In the genomic region with DNA sequence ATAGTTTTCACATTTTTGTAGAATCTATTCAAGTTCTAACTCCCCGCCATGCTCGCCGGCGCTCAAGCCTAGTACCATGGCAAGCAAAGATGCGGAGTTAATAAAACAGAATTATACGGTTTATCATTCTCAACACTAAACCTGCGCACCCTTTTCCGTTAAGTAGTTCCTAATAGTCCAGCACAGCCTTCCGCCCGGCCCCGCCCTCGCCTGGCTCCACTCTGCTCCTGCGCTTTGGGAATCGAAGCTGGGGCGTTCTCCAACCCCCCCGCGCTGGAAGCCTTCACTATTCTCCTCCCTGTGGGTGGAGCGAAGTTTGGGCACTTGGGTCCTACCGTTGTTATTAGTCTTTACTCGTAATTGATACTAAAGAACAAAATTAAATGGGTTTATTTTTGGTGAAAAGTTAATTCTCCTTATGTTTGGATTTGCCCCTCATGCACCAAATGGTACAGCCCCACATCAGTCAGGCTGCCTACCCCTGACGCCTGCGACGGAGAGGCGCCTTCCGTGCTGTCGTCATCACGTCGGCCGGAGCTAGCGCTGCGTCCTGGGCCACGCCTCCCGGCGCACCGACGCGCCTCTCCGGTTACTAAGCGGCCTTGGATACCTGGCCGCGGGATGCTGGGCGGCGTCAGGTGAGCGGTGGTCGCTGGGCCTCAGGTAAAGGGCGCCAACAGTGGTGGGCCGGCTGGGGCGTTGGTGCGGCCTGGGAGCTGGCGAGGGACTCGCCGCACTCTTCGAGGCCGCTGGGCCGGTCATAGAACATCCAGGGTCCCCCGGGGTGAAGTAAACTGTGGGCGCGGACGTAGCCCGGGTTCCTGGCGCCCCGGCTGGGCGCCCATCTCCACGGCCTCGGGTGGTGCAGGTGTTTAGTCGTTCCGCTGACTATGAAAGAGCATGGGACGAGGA, we compare ENCODE assay signal across 8 cellular contexts. TPM values are rescaled to one million over a fixed set of nuclear protein-coding genes. Genes with fewer than 3 reads are reported as not detected.
DNase-seq lines count a peak whose midpoint lies in the region; ATAC-seq and TF ChIP-seq lines count a peak whose summit lies in the region.

A gene with protein sequence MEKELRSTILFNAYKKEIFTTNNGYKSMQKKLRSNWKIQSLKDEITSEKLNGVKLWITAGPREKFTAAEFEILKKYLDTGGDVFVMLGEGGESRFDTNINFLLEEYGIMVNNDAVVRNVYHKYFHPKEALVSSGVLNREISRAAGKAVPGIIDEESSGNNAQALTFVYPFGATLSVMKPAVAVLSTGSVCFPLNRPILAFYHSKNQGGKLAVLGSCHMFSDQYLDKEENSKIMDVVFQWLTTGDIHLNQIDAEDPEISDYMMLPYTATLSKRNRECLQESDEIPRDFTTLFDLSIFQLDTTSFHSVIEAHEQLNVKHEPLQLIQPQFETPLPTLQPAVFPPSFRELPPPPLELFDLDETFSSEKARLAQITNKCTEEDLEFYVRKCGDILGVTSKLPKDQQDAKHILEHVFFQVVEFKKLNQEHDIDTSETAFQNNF (plus strand): TSS at position 546 of the 912 bp plus-strand sequence. CDS start 3,762 bp downstream, outside the sequence.

- H3K79me2 ChIP-seq in trophoblast cell (ENCODE audit: control insufficient read depth, insufficient read depth, low read length, poor library complexity), result no peaks in the 10 kb centered on the region

- H4K12ac ChIP-seq in trophoblast cell (ENCODE audit: low read depth, low read length), result peak within 1 kb of the TSS; percentile 95

- H3K27me3 ChIP-seq in adipocyte (replicated peaks; ENCODE audit: control insufficient read depth, insufficient read depth, low read length), result no peaks in the 10 kb centered on the region
- H3K27me3 ChIP-seq in cardiac muscle cell, result no peaks in the 10 kb centered on the region
- H3K27me3 ChIP-seq in trophoblast cell (ENCODE audit: insufficient read depth, low read length), result no peaks in the 10 kb centered on the region
- H3K27me3 ChIP-seq in transverse colon, result no peaks in the 10 kb centered on the region

- H3K27ac ChIP-seq in cardiac muscle cell, result peak within 1 kb of the TSS; percentile 93
- peak within 1 kb of the TSS; percentile 70 for H3K27ac ChIP-seq in trophoblast cell (ENCODE audit: low read depth, low read length)
- peak within 1 kb of the TSS; percentile 75 to 86 (median 82) for H3K27ac ChIP-seq in transverse colon

- H3K4me3 ChIP-seq in GM12864 (ENCODE audit: low read depth, low read length) (peak within 1 kb of the TSS; percentile 81), adipocyte (ENCODE audit: low read length) (peak within 1 kb of the TSS; percentile 94), cardiac muscle cell (peak within 1 kb of the TSS; percentile 63), trophoblast cell (ENCODE audit: low read depth, low read length) (peak within 1 kb of the TSS; percentile 92), transverse colon (peak within 1 kb of the TSS; percentile 37 to 92 (median 80))

- DNase-seq in GM12864 (ENCODE audit: low read depth) (peak; percentile 74), NCI-H1417 treated with DMSO at 0.1 percent for 48 hours (lab: John Stamatoyannopoulos, UW) (peak; percentile 83), SW480 (ENCODE audit: low spot score) (peak; percentile 97), adipocyte (ENCODE audit: low read depth) (peak; percentile 96), cardiac muscle cell (ENCODE audit: low read depth in 1 of 2, low spot score in 1 of 2) (peak; percentile 95 to 96), trophoblast cell (peak; percentile 93 to 96), transverse colon (peak; percentile 96)

- H2AK5ac ChIP-seq in trophoblast cell (ENCODE audit: low read length), result peak within 1 kb of the TSS; percentile 67

- H2BK5ac ChIP-seq in trophoblast cell (ENCODE audit: low read depth, low read length, poor library complexity), result peak within 1 kb of the TSS; percentile 68

- peak; percentile 98 for ATAC-seq in HG02759 (IDR thresholded peaks at IDR 0.05; ENCODE audit: unreplicated experiment)

- H3K23ac ChIP-seq in trophoblast cell (ENCODE audit: low read length), result no peak within 1 kb of the TSS

- peak within 1 kb of the TSS; percentile 97 for H4K8ac ChIP-seq in trophoblast cell (ENCODE audit: low read depth, low read length)

- H3K36me3 ChIP-seq in adipocyte (ENCODE audit: control insufficient read depth, insufficient read depth, low read length, severe bottlenecking) (peaks cover 8% of the 10 kb centered on the region), cardiac muscle cell (peaks cover 8% of the 10 kb centered on the region), trophoblast cell (ENCODE audit: control insufficient read depth in 1 of 2, insufficient read depth in 2 of 2, low read length in 2 of 2) (peaks cover 6 to 10% of the 10 kb centered on the region in 2 experiments), transverse colon (peaks cover 0 to 5% (median 2%) of the 10 kb centered on the region in 4 donors)

- intact Hi-C loops in transverse colon (cut with DNase I; ENCODE audit: low total_unique reads), result no loop called here

- no peaks in the 10 kb centered on the region for H3K9me3 ChIP-seq in adipocyte (ENCODE audit: control insufficient read depth, low read length)
- H3K9me3 ChIP-seq in cardiac muscle cell (ENCODE audit: low read depth), result no peaks in the 10 kb centered on the region
- H3K9me3 ChIP-seq in trophoblast cell (ENCODE audit: insufficient read depth, low read depth, low read length), result no peaks in the 10 kb centered on the region
- no peaks in the 10 kb centered on the region for H3K9me3 ChIP-seq in transverse colon

- in situ Hi-C loops in transverse colon (cut with MboI; ENCODE audit: low pct_ligation_motif_present in 1 of 4, low pct_unique_long_range_greater_than_20kb in 1 of 4, low sequenced_read_pairs in 3 of 4), result no loop called here

- TF ChIP-seq POLR2A in transverse colon (IDR thresholded peaks at IDR 0.05), result peak; percentile 49

- peak within 1 kb of the TSS; percentile 98 for H2AFZ ChIP-seq in trophoblast cell (ENCODE audit: insufficient read depth, low read length, poor library complexity)

- peak within 1 kb of the TSS; percentile 46 for H2BK120ac ChIP-seq in trophoblast cell (ENCODE audit: insufficient read depth, low read length, poor library complexity)

- H3K4me2 ChIP-seq in trophoblast cell (ENCODE audit: low read length), result peak within 1 kb of the TSS; percentile 71

- peaks cover 5% of the 10 kb centered on the region for H3K79me1 ChIP-seq in trophoblast cell (ENCODE audit: low read length)

- peak within 1 kb of the TSS; percentile 65 for H4K91ac ChIP-seq in trophoblast cell (ENCODE audit: low read depth, low read length)

- peak within 1 kb of the TSS; percentile 70 for H3K4ac ChIP-seq in trophoblast cell (ENCODE audit: low read depth, low read length)

- peak within 1 kb of the TSS; percentile 84 for H3K14ac ChIP-seq in trophoblast cell (ENCODE audit: low read length)

- TF ChIP-seq EP300 in transverse colon (IDR thresholded peaks at IDR 0.05; ENCODE audit: low read depth), result no peak

- H3K4me1 ChIP-seq in adipocyte (ENCODE audit: control insufficient read depth, insufficient read depth, low read length) (peaks cover 12% of the 10 kb centered on the region), cardiac muscle cell (ENCODE audit: low read depth) (peaks cover 10% of the 10 kb centered on the region), trophoblast cell (ENCODE audit: control insufficient read depth in 1 of 2, insufficient read depth in 2 of 2, low read length in 2 of 2) (peaks cover 3 to 4% of the 10 kb centered on the region in 2 experiments), transverse colon (peaks cover 5 to 19% (median 14%) of the 10 kb centered on the region in 4 donors)

- TF ChIP-seq CTCF in GM12864 (IDR thresholded peaks at IDR 0.05; ENCODE audit: low read depth, low read length, missing control alignments) (no peak), cardiac muscle cell (IDR thresholded peaks at IDR 0.05; ENCODE audit: low read depth, low read length) (no peak), transverse colon (IDR thresholded peaks at IDR 0.05) (peak in 1 of 5 experiments; percentile 12)

- H3K9ac ChIP-seq in adipocyte (ENCODE audit: low read length), result peak within 1 kb of the TSS; percentile 90
- peak within 1 kb of the TSS; percentile 78 for H3K9ac ChIP-seq in trophoblast cell (ENCODE audit: low read length)

- H2BK12ac ChIP-seq in trophoblast cell (ENCODE audit: low read length), result peak within 1 kb of the TSS; percentile 71

- no CpG with 5 or more reads among the region's 68 CpGs for WGBS in trophoblast cell (ENCODE audit: extremely low coverage, insufficient coverage, insufficient read length)
- 0 to 1% methylated on average over 7 to 56 of the region's 68 CpGs for WGBS in transverse colon (ENCODE audit: low coverage in 1 of 2), 2 donors

- peak within 1 kb of the TSS; percentile 79 for H3K18ac ChIP-seq in trophoblast cell (ENCODE audit: low read length)

RNA-seq across cellular contexts. Expression of the gene that starts here (rescaled TPM):
- total RNA-seq in cardiac muscle cell (19.1 and 20.6 TPM in 2 replicates), transverse colon (10 to 100 TPM in 3 of 4 donors, 1 to 10 TPM in 1; 1.4 to 83.4 (median 19.9) TPM)
- polyA plus RNA-seq in cardiac muscle cell, result 26.4 and 40.3 TPM in 2 replicates
- 25.9 and 30.1 TPM in 2 replicates for polyA plus RNA-seq in trophoblast cell (2013)

Comparison
In these comparisons a context has a peak if more than half of its experiments do, and no peak if none do; other contexts are left out.
1. Peak in every context shown above with its lines: DNase-seq, ATAC-seq, H3K4me3 ChIP-seq and H3K27ac ChIP-seq.